8 cellular contexts compared by ENCODE assay signal in genomic region chr15:38817427-38818155, GRCh38.
A peak's percentile ranks its signal among the peaks of the same experiment; 100 is the strongest.
DNase-seq lines count a peak whose midpoint lies in the region; TF ChIP-seq lines count a peak whose summit lies in the region.

No MANE protein-coding gene starts in this region.

- TF ChIP-seq CTCF in HFFc6 (IDR thresholded peaks at IDR 0.05), result peak; percentile 100

- peaks cover 64% of the 10 kb centered on the region for H3K4me1 Mint-ChIP-seq in HFFc6 (ENCODE audit: low read depth)

- DNase-seq in NCI-H1417 (lab: John Stamatoyannopoulos, UW), result peak; percentile 63 to 80 (median 78)
- DNase-seq in NCI-H1417 treated with DMSO at 0.1 percent for 48 hours (lab: John Stamatoyannopoulos, UW), result no peak
- DNase-seq in HFFc6, result peak; percentile 88
- peak; percentile 76 for DNase-seq in NAMALWA (ENCODE audit: low spot score)
- DNase-seq in T1000 (lab: John Stamatoyannopoulos, UW), result peak; percentile 58
- DNase-seq in astrocyte of the hippocampus (ENCODE audit: low read depth, low spot score), result peak; percentile 93
- peak; percentile 49 for DNase-seq in iPS DF 4.7 (ENCODE audit: extremely low read depth, low spot score)
- peak; percentile 78 for DNase-seq in stimulated activated CD4-positive, alpha-beta T cell treated with anti-CD3 and anti-CD28 coated beads, Interleukin-12 subunit alpha, Interleukin-12 subunit beta, amount 100 ng/mL, for 4 hours

- H3K9me3 Mint-ChIP-seq in HFFc6, result no peaks in the 10 kb centered on the region

- no peaks in the 10 kb centered on the region; the same call in 1 of the 2 replicates for H3K27me3 Mint-ChIP-seq in HFFc6 (ENCODE audit: insufficient read depth)

- no peak overlapping the region for H3K4me3 Mint-ChIP-seq in HFFc6

- H3K36me3 Mint-ChIP-seq in HFFc6 (ENCODE audit: low read depth), result peaks cover 18% of the 10 kb centered on the region

- H3K27ac Mint-ChIP-seq in HFFc6, result peak overlapping the region; percentile 79
